12 cellular contexts compared by ENCODE assay signal in the genomic region with DNA sequence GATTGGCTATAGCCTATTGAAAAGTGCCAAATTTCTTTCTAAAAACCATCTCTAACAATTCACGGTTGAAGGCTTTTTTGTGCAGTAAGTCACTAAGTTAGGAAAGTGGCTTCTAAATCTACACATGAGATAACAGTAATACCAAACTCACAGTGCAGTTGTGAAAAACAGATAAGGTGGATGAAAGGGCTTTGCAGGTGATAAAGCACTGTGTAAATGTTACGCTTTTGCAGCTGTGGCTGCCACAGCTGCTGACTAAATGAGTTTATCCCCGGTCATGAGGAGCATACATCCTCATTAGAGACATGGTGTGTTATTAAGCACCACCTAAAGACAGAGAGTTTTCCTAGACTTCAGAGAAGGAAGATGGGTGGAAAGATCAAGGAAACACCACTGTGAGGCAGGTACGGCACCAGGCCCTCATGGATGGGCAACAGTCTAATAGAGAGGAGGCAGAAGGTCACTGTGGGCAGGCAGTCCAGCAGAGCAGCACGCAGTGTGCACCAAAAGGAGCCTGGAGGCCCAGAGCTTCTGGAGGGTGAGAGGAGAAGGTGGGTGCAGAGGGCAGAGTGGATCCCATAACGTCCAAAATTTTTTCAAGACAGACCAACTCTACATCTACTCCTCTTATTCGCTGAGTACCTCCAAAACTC.
A peak's percentile ranks its signal among the peaks of the same experiment; 100 is the strongest.
DNase-seq lines count a peak whose midpoint lies in the region; ATAC-seq, FAIRE-seq and TF ChIP-seq lines count a peak whose summit lies in the region.
"Had no signal": no experiment of that assay in that cellular context is flagged by ENCODE, and none has a peak within 500 bp of the region (broad histone marks: within the 10 kb centered on the region; RNA-seq: fewer than 3 reads in every experiment).

No MANE protein-coding gene starts in this region.

- CTCF ChIA-PET in AG04450 (lab: Charles Lee), result interaction anchor here (0.7 to 1.6 kb wide), 2 partner anchors 40 to 403 kb away, joined by 3 to 4 read pairs; no protein-coding TSS in a partner anchor

- FAIRE-seq in islet of Langerhans (lab: Jason Lieb, UNC), result peak; percentile 75
- FAIRE-seq: D721Med, GM12891 had no signal

- H3K27me3 ChIP-seq in AG04450 (ENCODE audit: control insufficient read depth, insufficient read depth, low read length) (no peaks in the 10 kb centered on the region), gastroesophageal sphincter (no peaks in the 10 kb centered on the region), esophagus muscularis mucosa (no peaks in the 10 kb centered on the region)

- intact Hi-C loops in esophagus muscularis mucosa (cut with DNase I), result no loop called here

- H3K36me3 ChIP-seq in gastroesophageal sphincter (no peaks in the 10 kb centered on the region), esophagus muscularis mucosa (no peaks in the 10 kb centered on the region)

- H3K4me3 ChIP-seq in AG04450 (ENCODE audit: low read depth, low read length) (no peak overlapping the region), gastroesophageal sphincter (no peak overlapping the region), esophagus muscularis mucosa (no peak overlapping the region)

- H3K4me1 ChIP-seq in gastroesophageal sphincter (peaks cover 0 to 11% (median 0%) of the 10 kb centered on the region in 3 donors), esophagus muscularis mucosa (peaks cover 2 to 12% (median 8%) of the 10 kb centered on the region in 4 donors)

- no peak for DNase-seq in AG04450 (ENCODE audit: low read depth, low spot score)
- no peak for DNase-seq in esophagus muscularis mucosa (ENCODE audit: extremely low spot score)
- no peak for DNase-seq in NCI-H2081 treated with DMSO at 0.1 percent for 48 hours (lab: John Stamatoyannopoulos, UW)
- no peak for DNase-seq in LoVo (ENCODE audit: low spot score)
- DNase-seq: cerebellar nuclear complex had no signal

- TF ChIP-seq CTCF in AG04450 (IDR thresholded peaks at IDR 0.05; ENCODE audit: low read depth, low read length) (no peak), VCaP (conservative IDR thresholded peaks at IDR 0.05) (no peak), gastroesophageal sphincter (IDR thresholded peaks at IDR 0.05) (no peak), esophagus muscularis mucosa (IDR thresholded peaks at IDR 0.05) (no peak)

- POLR2A ChIA-PET in AG04450 (lab: Yijun Ruan, JAX), result interaction anchor here (1.4 kb wide), 1 partner anchor 12 kb away, joined by 5 read pairs; no protein-coding TSS in a partner anchor

- ATAC-seq in GM21423 (IDR thresholded peaks at IDR 0.05; ENCODE audit: unreplicated experiment) (peak; percentile 34), gastroesophageal sphincter (no peak)

- TF ChIP-seq EP300 in gastroesophageal sphincter (IDR thresholded peaks at IDR 0.05) (no peak), esophagus muscularis mucosa (IDR thresholded peaks at IDR 0.05) (no peak)

- TF ChIP-seq POLR2A in gastroesophageal sphincter (IDR thresholded peaks at IDR 0.05) (no peak), esophagus muscularis mucosa (IDR thresholded peaks at IDR 0.05; ENCODE audit: low read depth) (no peak)

- WGBS in gastroesophageal sphincter (ENCODE audit: low coverage in 1 of 2), 2 donors, result 70 to 71% methylated on average over 3 to 7 of the region's 7 CpGs
- WGBS in esophagus muscularis mucosa, result 78% methylated on average over 7 of the region's 7 CpGs

- H3K27ac ChIP-seq in AG04450 (ENCODE audit: low read depth, low read length), result peak overlapping the region; percentile 49
- peak overlapping the region; percentile 67 for H3K27ac ChIP-seq in VCaP
- H3K27ac ChIP-seq in gastroesophageal sphincter, result no peak overlapping the region
- no peak overlapping the region for H3K27ac ChIP-seq in esophagus muscularis mucosa (replicated peaks in 1 of 4)
- H3K27ac ChIP-seq: KMS-11 had no signal

- peaks cover 3% of the 10 kb centered on the region; the same call in 1 of the 2 replicates for H3K9me3 ChIP-seq in AG04450 (ENCODE audit: control insufficient read depth, insufficient read depth, low read length)
- no peaks in the 10 kb centered on the region for H3K9me3 ChIP-seq in gastroesophageal sphincter
- H3K9me3 ChIP-seq in esophagus muscularis mucosa, result no peaks in the 10 kb centered on the region

Comparison
In these comparisons a context has a peak if more than half of its experiments do, and no peak if none do; other contexts are left out.
1. H3K27ac ChIP-seq: peak in AG04450 (single experiment) and VCaP (single experiment); none in gastroesophageal sphincter (0 of 4) and esophagus muscularis mucosa (0 of 4).